ENCODE assay signal across 3 cellular contexts in genomic region chr6:129807141-129807540, GRCh38. TPM values are rescaled to one million over a fixed set of nuclear protein-coding genes. Genes with fewer than 3 reads are reported as not detected.
"Had no signal": no experiment of that assay in that cellular context is flagged by ENCODE, and none has a peak within 500 bp of the region (broad histone marks: within the 10 kb centered on the region; RNA-seq: fewer than 3 reads in every experiment).

No MANE protein-coding gene starts in this region.

RNA-seq across cellular contexts. Expression of gene TMEM244, which starts 54.0 kb away (rescaled TPM):
- total RNA-seq: M059J, MCF 10A, NCI-H460 had no signal
